In the genomic region with DNA sequence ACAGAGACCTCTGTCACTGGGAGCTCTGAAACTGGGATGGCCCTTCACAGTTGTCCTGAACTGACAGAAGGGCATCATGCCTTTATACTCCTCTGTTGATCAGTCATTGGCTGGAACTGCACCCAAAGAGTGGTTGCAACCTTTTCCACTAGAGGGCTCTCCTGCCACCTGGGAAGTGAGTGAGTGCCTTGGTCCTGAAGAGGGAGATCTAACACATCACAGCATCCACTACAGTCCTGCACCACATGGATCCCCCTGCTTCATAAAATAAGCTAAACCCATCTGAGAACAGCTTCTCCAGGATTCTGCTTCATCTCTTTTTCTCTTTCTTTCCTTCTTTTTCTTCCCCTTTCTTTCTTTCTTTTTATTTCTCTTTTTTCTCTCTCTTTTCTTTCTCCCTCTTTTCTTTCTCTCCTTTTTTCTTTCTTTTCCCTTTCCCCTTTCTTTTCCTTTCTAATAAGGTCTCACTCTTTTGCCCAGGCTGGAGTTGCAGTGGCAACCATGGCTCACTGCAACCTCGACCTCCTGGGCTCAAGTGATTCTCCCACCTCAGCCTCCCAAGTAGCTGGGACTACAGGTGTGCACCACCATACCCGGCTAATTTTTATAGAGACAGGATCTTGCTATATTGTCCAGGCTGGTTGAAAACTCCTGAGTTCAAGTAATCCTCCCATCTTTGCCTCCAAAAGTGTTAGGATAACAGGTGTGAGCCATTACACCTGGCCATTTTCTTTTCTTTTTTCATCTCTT, we compare ENCODE assay signal across 8 cellular contexts. TPM values are rescaled to one million over a fixed set of nuclear protein-coding genes. Genes with fewer than 3 reads are reported as not detected.
DNase-seq lines count a peak whose midpoint lies in the region; ATAC-seq and TF ChIP-seq lines count a peak whose summit lies in the region.

No MANE protein-coding gene starts in this region.

- H3K4me3 Mint-ChIP-seq in Calu3 (ENCODE audit: low read depth, unreplicated experiment) = no peak overlapping the region

- no peaks in the 10 kb centered on the region for H3F3A ChIP-seq in PC-3 (ENCODE audit: low read length, unreplicated experiment)

- no peaks in the 10 kb centered on the region for H3K9me3 ChIP-seq in PC-3 (ENCODE audit: low read length)
- H3K9me3 ChIP-seq in prostate gland = no peaks in the 10 kb centered on the region

- 90% methylated on average over 2 of the region's 2 CpGs for WGBS in prostate gland

- H4K20me1 ChIP-seq in PC-3 (ENCODE audit: low read length) = no peaks in the 10 kb centered on the region

- peaks cover 11% of the 10 kb centered on the region for H3K4me1 Mint-ChIP-seq in Calu3 (ENCODE audit: low read depth, unreplicated experiment)

- H3K36me3 Mint-ChIP-seq in Calu3 (ENCODE audit: insufficient read depth, unreplicated experiment) = no peaks in the 10 kb centered on the region

- H3K27ac ChIP-seq in PC-3 (ENCODE audit: low read length) (no peak overlapping the region), prostate gland (no peak overlapping the region)

- POLR2A ChIA-PET in PC-3 (lab: Charles Lee; ENCODE audit: unreplicated experiment) = no interaction called here

- H3K27ac Mint-ChIP-seq in Calu3 (ENCODE audit: unreplicated experiment) = no peak overlapping the region

- H3K27me3 Mint-ChIP-seq in Calu3 (ENCODE audit: unreplicated experiment) = peaks cover 44% of the 10 kb centered on the region

- TF ChIP-seq CTCF in Calu3 (IDR thresholded peaks at IDR 0.05; ENCODE audit: unreplicated experiment) (peak; percentile 46), PC-3 (conservative IDR thresholded peaks at IDR 0.05; ENCODE audit: low read depth, low read length) (peak; percentile 96), prostate gland (IDR thresholded peaks at IDR 0.05) (peak in 3 of 4 experiments; percentile 15 to 64 (median 48))

- no peaks in the 10 kb centered on the region for H3K79me2 ChIP-seq in PC-3 (ENCODE audit: low read length)

- ATAC-seq in GM19463 (IDR thresholded peaks at IDR 0.05; ENCODE audit: unreplicated experiment) = peak; percentile 90
- peak; percentile 94 for ATAC-seq in PC-3

- peaks cover 18% of the 10 kb centered on the region for H3K4me1 ChIP-seq in PC-3 (ENCODE audit: insufficient read depth, low read length)
- no peaks in the 10 kb centered on the region for H3K4me1 ChIP-seq in prostate gland (replicated peaks)

- H3K36me3 ChIP-seq in PC-3 (ENCODE audit: low read depth, low read length) (no peaks in the 10 kb centered on the region), prostate gland (no peaks in the 10 kb centered on the region)

- H3K4me3 ChIP-seq in PC-3 (ENCODE audit: low read length) = no peak overlapping the region
- no peak overlapping the region for H3K4me3 ChIP-seq in prostate gland

- TF ChIP-seq POLR2A in prostate gland (IDR thresholded peaks at IDR 0.05) = no peak

- CTCF ChIA-PET in Calu3 (lab: Charles Lee) (interaction anchor here (0.6 to 1.3 kb wide), 3 partner anchors 25 to 103 kb away, joined by 3 to 4 read pairs (median 3); no protein-coding TSS in a partner anchor), PC-3 (lab: Charles Lee) (interaction anchor here (0.5 to 1.4 kb wide), 11 partner anchors 14 to 511 kb away, joined by 3 to 10 read pairs (median 4); partner anchors contain the start of gene CAND2)

- BruUV-seq in Calu3 (replicated peaks; lab: Mats Ljungman, UMichigan) (no TSS peak), PC-3 (replicated peaks; lab: Mats Ljungman, UMichigan) (no TSS peak)

- intact Hi-C loops in Calu3 (cut with micrococcal nuclease; ENCODE audit: unreplicated experiment) (loop anchor here (5.0 kb wide), 1 partner anchor 186 kb away; no protein-coding TSS in a partner anchor), PC-3 (cut with micrococcal nuclease) (loop anchor here (1.0 to 5.0 kb wide), 3 partner anchors 14 to 186 kb away; no protein-coding TSS in a partner anchor), prostate gland (cut with DNase I) (loop anchor here (10.0 kb wide), 1 partner anchor 128 kb away; no protein-coding TSS in a partner anchor), posterior vena cava (cut with DNase I) (no loop called here)

- H3K27me3 ChIP-seq in PC-3 (ENCODE audit: low read length) = no peaks in the 10 kb centered on the region
- H3K27me3 ChIP-seq in prostate gland (replicated peaks; ENCODE audit: insufficient read depth) = no peaks in the 10 kb centered on the region

- peaks cover 2% of the 10 kb centered on the region for H3K9me3 Mint-ChIP-seq in Calu3 (ENCODE audit: low read depth, unreplicated experiment)

- no peaks in the 10 kb centered on the region for H3K9me2 ChIP-seq in PC-3 (replicated peaks; ENCODE audit: low read length)

- no peak overlapping the region for H2AFZ ChIP-seq in PC-3 (ENCODE audit: low read length)

- DNase-seq in Calu3 (peak; percentile 67), HT1080 (ENCODE audit: low read depth) (peak; percentile 78), PC-3 (peak; percentile 92), fibroblast of the conjunctiva (ENCODE audit: low read depth) (peak; percentile 43), prostate gland (ENCODE audit: low spot score) (peak; percentile 12), posterior vena cava (ENCODE audit: low spot score) (no peak)
- peak; percentile 43 for DNase-seq in activated T-cell treated with anti-CD3 and anti-CD28 coated beads, Interleukin-2, amount 50 U/mL, for 1 hour

- no peak overlapping the region for H3K9ac ChIP-seq in PC-3 (ENCODE audit: low read length)

- no peak overlapping the region for H3K4me2 ChIP-seq in PC-3 (ENCODE audit: low read length)

RNA-seq across cellular contexts. Expression of gene RAF1, which starts 42.8 kb away (rescaled TPM):
- total RNA-seq in Calu3 (2022) (63.4 and 69.3 TPM in 2 replicates), PC-3 (2014; rRNA removed) (113 and 130 TPM in 2 replicates), prostate gland (100 to 1,000 TPM; 101 to 126 TPM), posterior vena cava (10 to 100 TPM; 73.9 to 85.4 TPM)
- total RNA-seq in HT1080 (2014; rRNA removed; shearing (Covaris generic)) = 110 and 111 TPM in 2 replicates
- 67.6 and 70.3 TPM in 2 replicates for polyA plus RNA-seq in HT1080 (2015; cell fraction: cytosol; rRNA removed)
- 91.8 and 94.2 TPM in 2 replicates for polyA plus RNA-seq in HT1080 (2015; cell fraction: nucleus; rRNA removed)

RNA-seq across cellular contexts. Expression of gene TMEM40, which starts 52.4 kb away (rescaled TPM):
- total RNA-seq in Calu3 (2022) (0.42 and 0.98 TPM in 2 replicates), PC-3 (2014; rRNA removed) (7.5 and 10.4 TPM in 2 replicates), prostate gland (1 to 10 TPM; 1.9 to 8.5 TPM), posterior vena cava (not detected)
- not detected in 2 replicates for total RNA-seq in HT1080 (2014; rRNA removed; shearing (Covaris generic))
- polyA plus RNA-seq in HT1080 (2015; cell fraction: cytosol; rRNA removed) = 0.03 TPM in 1 of 2 replicates, not detected in the other
- not detected in 2 replicates for polyA plus RNA-seq in HT1080 (2015; cell fraction: nucleus; rRNA removed)

Comparison
In these comparisons a context has a peak if more than half of its experiments do, and no peak if none do; other contexts are left out.
1. CTCF ChIP-seq: peak in every context shown above with its lines; median percentile 96 in PC-3; 48 in prostate gland; 46 in Calu3.
2. intact Hi-C loops: an anchor here in Calu3 (5.0 kb wide), PC-3 (1.0 to 5.0 kb wide) and prostate gland (10.0 kb wide); none called in posterior vena cava.